23 cellular contexts compared by ENCODE assay signal in the genomic region with DNA sequence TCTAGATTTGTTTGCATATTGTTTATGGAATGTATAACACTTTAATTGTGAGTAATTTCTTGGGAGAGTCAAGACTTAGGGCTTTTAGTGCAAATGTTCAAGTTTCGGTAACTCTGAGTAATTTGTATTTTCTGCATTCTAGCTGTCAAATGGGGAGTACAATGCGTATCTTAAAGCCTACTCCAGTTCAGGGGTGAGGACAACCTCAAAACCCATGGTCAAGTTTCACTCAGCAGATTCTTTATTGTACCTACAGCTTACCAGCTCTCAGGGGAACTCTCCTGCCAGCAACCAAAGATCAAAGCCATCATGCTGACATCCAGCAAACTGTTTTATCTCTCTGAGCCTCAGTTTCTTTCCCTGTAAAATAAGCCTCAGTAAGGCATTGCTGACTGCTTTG.
"Had no signal": no experiment of that assay in that cellular context is flagged by ENCODE, and none has a peak within 500 bp of the region (broad histone marks: within the 10 kb centered on the region; RNA-seq: fewer than 3 reads in every experiment).

No MANE protein-coding gene starts in this region.

- DNase-seq: activated CD4-positive, alpha-beta T cell treated with anti-CD3 and anti-CD28 coated beads, Interleukin-2, amount 10 ng/mL, durations not matched to agents 24 days and 14 days; activated CD8-positive, alpha-beta T cell treated with anti-CD3 and anti-CD28 coated beads for 36 hours; activated gamma-delta T cell treated with Interleukin-2 at 50 U/mL for 16 hours; activated naive CD4-positive, alpha-beta T cell treated with anti-CD3 and anti-CD28 coated beads, Interleukin-2, amount 50 U/mL, for 16 hours; central memory CD4-positive, alpha-beta T cell; endodermal cell; foreskin fibroblast; head of caudate nucleus; hippocampal formation; left cardiac atrium; left ventricle myocardium superior; posterior cingulate gyrus; right cardiac atrium; stimulated activated CD4-positive, alpha-beta T cell treated with anti-CD3 and anti-CD28 coated beads, Interleukin-15, amount 100 ng/mL, for 24 hours; stimulated activated CD4-positive, alpha-beta T cell treated with anti-CD3 and anti-CD28 coated beads, Interleukin-2, amount 100 ng/mL, for 24 hours; stimulated activated naive CD4-positive, alpha-beta T cell; testis; transverse colon had no signal

- H3K36me3 ChIP-seq: breast epithelium, transverse colon had no signal

- H3K27me3 Mint-ChIP-seq: activated CD4-positive, alpha-beta T cell treated with anti-CD3 and anti-CD28 coated beads, Interleukin-2, amount 10 ng/mL, durations not matched to agents 24 days and 14 days; dendritic cell treated with granulocyte-macrophage colony-stimulating factor and Interleukin-4, amounts not matched to agents 40 ng/mL and 50 ng/mL, for 4 days had no signal

- H3K4me3 ChIP-seq: breast epithelium, testis, transverse colon had no signal

- H3K4me1 ChIP-seq: breast epithelium, testis had no signal

- H3K27ac Mint-ChIP-seq: activated CD4-positive, alpha-beta T cell treated with anti-CD3 and anti-CD28 coated beads, Interleukin-2, amount 10 ng/mL, durations not matched to agents 24 days and 14 days; activated CD8-positive, alpha-beta T cell treated with anti-CD3 and anti-CD28 coated beads for 36 hours; activated T-helper 1 cell treated with anti-CD3 and anti-CD28 coated beads, Interleukin-12 subunit alpha, Interleukin-12 subunit beta, Interleukin-2, Interleukin-4 antibody, amounts not matched to agents 30 ng/mL and 10 ng/mL and 1 ng/mL, durations not matched to agents 14 hours and 24 hours and 36 hours; dendritic cell treated with granulocyte-macrophage colony-stimulating factor and Interleukin-4, amounts not matched to agents 40 ng/mL and 50 ng/mL, for 4 days; endodermal cell; nephron had no signal

- H3K9me3 Mint-ChIP-seq: dendritic cell treated with granulocyte-macrophage colony-stimulating factor and Interleukin-4, amounts not matched to agents 40 ng/mL and 50 ng/mL, for 4 days had no signal

- H3K27me3 ChIP-seq: breast epithelium, testis, transverse colon had no signal

- ATAC-seq: activated CD8-positive, alpha-beta T cell treated with anti-CD3 and anti-CD28 coated beads for 36 hours; esophagus mucosa; left cardiac atrium; left ventricle myocardium superior; right cardiac atrium had no signal

- H3K27ac ChIP-seq: breast epithelium, testis, transverse colon had no signal

- H3K9me3 ChIP-seq: testis, transverse colon had no signal

- H3K4me3 Mint-ChIP-seq: activated CD4-positive, alpha-beta T cell treated with anti-CD3 and anti-CD28 coated beads, Interleukin-2, amount 10 ng/mL, durations not matched to agents 24 days and 14 days; activated CD8-positive, alpha-beta T cell treated with anti-CD3 and anti-CD28 coated beads for 36 hours; activated T-helper 1 cell treated with anti-CD3 and anti-CD28 coated beads, Interleukin-12 subunit alpha, Interleukin-12 subunit beta, Interleukin-2, Interleukin-4 antibody, amounts not matched to agents 30 ng/mL and 10 ng/mL and 1 ng/mL, durations not matched to agents 14 hours and 24 hours and 36 hours; dendritic cell treated with granulocyte-macrophage colony-stimulating factor and Interleukin-4, amounts not matched to agents 40 ng/mL and 50 ng/mL, for 4 days; endodermal cell; nephron had no signal
